In the genomic region with DNA sequence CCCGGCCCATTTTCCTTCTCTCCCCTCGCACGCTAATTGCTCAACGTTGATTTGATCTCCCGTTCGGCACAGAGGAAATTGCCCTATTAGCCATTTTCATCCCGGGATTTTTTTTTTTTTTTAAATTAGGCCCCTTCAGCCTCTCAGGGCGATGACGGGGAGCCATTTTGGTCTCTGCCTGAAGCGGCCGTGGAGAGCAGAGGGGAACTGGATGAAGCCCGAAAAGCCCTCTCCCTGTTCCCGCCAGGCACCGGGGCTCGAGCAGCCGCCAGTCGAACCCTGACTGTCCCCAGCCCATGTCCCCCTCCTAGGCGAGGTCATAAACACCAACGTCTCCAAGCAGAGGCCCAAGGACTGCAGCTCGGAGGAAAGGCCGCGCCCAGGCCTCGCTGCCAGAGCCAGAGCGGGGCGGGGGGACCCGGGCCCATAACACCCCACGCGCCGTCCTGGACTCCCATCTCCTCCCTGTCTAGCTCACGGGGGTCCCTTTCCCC, we compare ENCODE assay signal across 9 cellular contexts. TPM values are rescaled to one million over a fixed set of nuclear protein-coding genes. Genes with fewer than 3 reads are reported as not detected.
DNase-seq lines count a peak whose midpoint lies in the region; TF ChIP-seq lines count a peak whose summit lies in the region.
"Had no signal": no experiment of that assay in that cellular context is flagged by ENCODE, and none has a peak within 500 bp of the region (broad histone marks: within the 10 kb centered on the region; RNA-seq: fewer than 3 reads in every experiment).

No MANE protein-coding gene starts in this region.

- 14 to 28% (median 16%) methylated on average over 15 to 30 of the region's 30 CpGs for WGBS in adrenal gland, 4 donors

- no peak for TF ChIP-seq POLR2A in adrenal gland (IDR thresholded peaks at IDR 0.05)

- H3K4me1 ChIP-seq in adrenal gland (replicated peaks in 1 of 2) = peaks cover 15 to 25% of the 10 kb centered on the region in 2 donors

- peak; percentile 26 for DNase-seq in NCI-H345 (lab: John Stamatoyannopoulos, UW)
- DNase-seq in NCI-H345 treated with DMSO at 0.1 percent for 48 hours (lab: John Stamatoyannopoulos, UW; ENCODE audit: unreplicated experiment) = no peak
- peak in 1 of 7 donors; percentile 21 for DNase-seq in adrenal gland
- peak; percentile 27 for DNase-seq in superior temporal gyrus (ENCODE audit: extremely low spot score)
- DNase-seq in kidney glomerular epithelial cell (lab: John Stamatoyannopoulos, UW) = no peak
- no peak for DNase-seq in NCI-H2107 treated with DMSO at 0.1 percent for 48 hours (lab: John Stamatoyannopoulos, UW; ENCODE audit: unreplicated experiment)
- DNase-seq in COLO668 (lab: John Stamatoyannopoulos, UW; ENCODE audit: unreplicated experiment) = no peak

- intact Hi-C loops in adrenal gland (cut with DNase I) = loop anchor here (2.0 to 10.0 kb wide), 4 partner anchors 80 to 316 kb away; no protein-coding TSS in a partner anchor

- H3K9me3 ChIP-seq in adrenal gland (replicated peaks in 1 of 3) = no peaks in the 10 kb centered on the region

- peaks cover 0 to 31% of the 10 kb centered on the region in 2 donors for H3K36me3 ChIP-seq in adrenal gland (replicated peaks in 1 of 2)

- no peaks in the 10 kb centered on the region for H3K27me3 ChIP-seq in adrenal gland
- no peaks in the 10 kb centered on the region for H3K27me3 ChIP-seq in layer of hippocampus (ENCODE audit: control insufficient read depth, insufficient read depth, low read length)

- H3K4me3 ChIP-seq in adrenal gland = peak overlapping the region in 2 of 4 donors; percentile 27 to 60

- TF ChIP-seq CTCF in adrenal gland (IDR thresholded peaks at IDR 0.05) = no peak

- H3K27ac ChIP-seq in adrenal gland = peak overlapping the region in 4 of 5 donors; percentile 63 to 85 (median 78)
- peak overlapping the region; percentile 92 for H3K27ac ChIP-seq in layer of hippocampus (ENCODE audit: low read depth, low read length)

RNA-seq across cellular contexts. Expression of gene MDFI, which starts 44.7 kb away (rescaled TPM):
- total RNA-seq in adrenal gland = 10 to 100 TPM in 4 of 8 donors, 1 to 10 TPM in 4; 5.1 to 26.6 (median 9.7) TPM
- polyA plus RNA-seq in adrenal gland = 10 to 100 TPM in 2 of 3 donors, under 1 TPM in 1; 0.44 to 12.8 (median 12.6) TPM
- total RNA-seq: T-helper 1 cell treated with Interleukin-12 subunit alpha and Interleukin-12 subunit beta and Interleukin-4 antibody, amounts not matched to agents 30 ng/mL and 1 ng/mL, for 36 hours had no signal

RNA-seq across cellular contexts. Expression of gene TFEB, which starts 52.4 kb away (rescaled TPM):
- total RNA-seq in adrenal gland = 10 to 100 TPM; 13.3 to 27.1 (median 20.2) TPM
- polyA plus RNA-seq in adrenal gland = 10 to 100 TPM in 2 of 3 donors, 1 to 10 TPM in 1; 2.1 to 47.2 (median 18.4) TPM

Comparison
In these comparisons a context has a peak if more than half of its experiments do, and no peak if none do; other contexts are left out.
1. DNase-seq: peak in NCI-H345 (single experiment) and superior temporal gyrus (single experiment); none in NCI-H345 treated with DMSO at 0.1 percent for 48 hours (single experiment), kidney glomerular epithelial cell (single experiment), NCI-H2107 treated with DMSO at 0.1 percent for 48 hours (single experiment) and COLO668 (single experiment).